9 cellular contexts compared by ENCODE assay signal in genomic region chr2:212686285-212686895, GRCh38.
DNase-seq lines count a peak whose midpoint lies in the region; ATAC-seq and TF ChIP-seq lines count a peak whose summit lies in the region.
"Had no signal": no experiment of that assay in that cellular context is flagged by ENCODE, and none has a peak within 500 bp of the region (broad histone marks: within the 10 kb centered on the region; RNA-seq: fewer than 3 reads in every experiment).

No MANE protein-coding gene starts in this region.

- peak; percentile 51 to 83 (median 59) for TF ChIP-seq CTCF in gastrocnemius medialis (IDR thresholded peaks at IDR 0.05 in 4 of 5, conservative IDR thresholded peaks at IDR 0.05 in 1 of 5)

- H3K9me3 ChIP-seq in adipocyte (ENCODE audit: control insufficient read depth, low read length), result no peaks in the 10 kb centered on the region
- H3K9me3 ChIP-seq in gastrocnemius medialis, result no peaks in the 10 kb centered on the region

- peak; percentile 65 for DNase-seq in EH (ENCODE audit: low read depth)
- peak; percentile 7 to 24 for DNase-seq in Kasumi-1 (lab: John Stamatoyannopoulos, UW)
- DNase-seq in SK-N-DZ (ENCODE audit: low spot score), result peak; percentile 47
- DNase-seq in adipocyte (ENCODE audit: low read depth), result peak; percentile 89
- peak; percentile 37 for DNase-seq in left cardiac atrium
- peak; percentile 15 to 31 for DNase-seq in gastrocnemius medialis

- intact Hi-C loops in left cardiac atrium (cut with DNase I) (loop anchor here in 1 of 2 donors (2.0 kb wide), 1 partner anchor 468 kb away; no protein-coding TSS in a partner anchor), gastrocnemius medialis (cut with DNase I; ENCODE audit: low total_unique reads) (loop anchor here (1.0 kb wide), 1 partner anchor 466 kb away; no protein-coding TSS in a partner anchor)

- H3K36me3 ChIP-seq in adipocyte (ENCODE audit: control insufficient read depth, insufficient read depth, low read length, severe bottlenecking) (no peaks in the 10 kb centered on the region), gastrocnemius medialis (no peaks in the 10 kb centered on the region)

- peaks cover 5% of the 10 kb centered on the region for H3K4me1 ChIP-seq in adipocyte (ENCODE audit: control insufficient read depth, insufficient read depth, low read length)
- no peaks in the 10 kb centered on the region for H3K4me1 ChIP-seq in gastrocnemius medialis

- peak overlapping the region; percentile 65 for H3K9ac ChIP-seq in adipocyte (ENCODE audit: low read length)

- H3K27me3 ChIP-seq in adipocyte (replicated peaks; ENCODE audit: control insufficient read depth, insufficient read depth, low read length), result no peaks in the 10 kb centered on the region
- H3K27me3 ChIP-seq in gastrocnemius medialis, result no peaks in the 10 kb centered on the region

- H3K4me3 ChIP-seq in adipocyte (ENCODE audit: low read length) (no peak overlapping the region), gastrocnemius medialis (peak overlapping the region in 1 of 4 donors; percentile 4)

- peak; percentile 59 for ATAC-seq in GM21717 (IDR thresholded peaks at IDR 0.05; ENCODE audit: unreplicated experiment)
- ATAC-seq in left cardiac atrium, result peak in 1 of 2 donors; percentile 33
- no peak for ATAC-seq in gastrocnemius medialis
- no peak for ATAC-seq in HG03139 (IDR thresholded peaks at IDR 0.05; ENCODE audit: unreplicated experiment)

- H3K27ac ChIP-seq in gastrocnemius medialis, result no peak overlapping the region
- H3K27ac ChIP-seq: epithelial cell of prostate had no signal

- in situ Hi-C loops in gastrocnemius medialis (cut with MboI; ENCODE audit: low sequenced_read_pairs in 4 of 4), result loop anchor here in 3 of 4 donors (5.0 to 10.0 kb wide), 3 partner anchors 466 to 478 kb away; partner anchors contain the start of gene IKZF2 (in 2 of the 3)

- TF ChIP-seq POLR2A in gastrocnemius medialis (IDR thresholded peaks at IDR 0.05), result no peak

Comparison
In these comparisons a context has a peak if more than half of its experiments do, and no peak if none do; other contexts are left out.
1. DNase-seq: peak in every context shown above with its lines; median percentile 89 in adipocyte; 65 in EH; 47 in SK-N-DZ; 37 in left cardiac atrium; 23 in gastrocnemius medialis; 16 in Kasumi-1.